In genomic region chr17:42248351-42249179, GRCh38 we compare ENCODE assay signal across 8 cellular contexts. TPM values are rescaled to one million over a fixed set of nuclear protein-coding genes. Genes with fewer than 3 reads are reported as not detected.
DNase-seq lines count a peak whose midpoint lies in the region; ATAC-seq and TF ChIP-seq lines count a peak whose summit lies in the region.

No MANE protein-coding gene starts in this region.

- H3F3A ChIP-seq in SU-DHL-6 (ENCODE audit: insufficient read depth) = no peaks in the 10 kb centered on the region

- intact Hi-C loops in left ventricle myocardium superior (cut with micrococcal nuclease) (no loop called here), sigmoid colon (cut with DNase I) (no loop called here)

- H3K4me3 ChIP-seq in AG09309 (ENCODE audit: control insufficient read depth, low read depth, low read length) (no peak overlapping the region), HL-60 (replicated peaks; ENCODE audit: insufficient read depth, low read length) (peak overlapping the region; percentile 28), SU-DHL-6 (ENCODE audit: insufficient read depth, low read length, poor library complexity, severe bottlenecking) (peak overlapping the region; percentile 26), adipocyte (ENCODE audit: low read length) (peak overlapping the region; percentile 72), sigmoid colon (peak overlapping the region in 3 of 4 donors; percentile 23 to 37 (median 28))

- H3K27me3 ChIP-seq in HL-60 (ENCODE audit: insufficient read depth, poor library complexity, severe bottlenecking) (no peaks in the 10 kb centered on the region), SU-DHL-6 (ENCODE audit: low read length) (no peaks in the 10 kb centered on the region), adipocyte (replicated peaks; ENCODE audit: control insufficient read depth, insufficient read depth, low read length) (no peaks in the 10 kb centered on the region), sigmoid colon (no peaks in the 10 kb centered on the region)

- ATAC-seq in GM19035 (IDR thresholded peaks at IDR 0.05; ENCODE audit: unreplicated experiment) = peak; percentile 76
- ATAC-seq in left ventricle myocardium superior = peak; percentile 96

- H3K9ac ChIP-seq in SU-DHL-6 (ENCODE audit: low read length) (peak overlapping the region; percentile 30), adipocyte (ENCODE audit: low read length) (peak overlapping the region; percentile 69)

- TF ChIP-seq POLR2A in sigmoid colon (IDR thresholded peaks at IDR 0.05) = no peak

- H3K79me2 ChIP-seq in SU-DHL-6 (ENCODE audit: insufficient read depth, low read length) = no peaks in the 10 kb centered on the region

- peak overlapping the region; percentile 4 for H2AFZ ChIP-seq in SU-DHL-6 (ENCODE audit: low read depth, low read length, severe bottlenecking)

- WGBS in sigmoid colon, 2 donors = 28 to 78% methylated on average over 13 of the region's 13 CpGs

- peak in 2 of 4 donors; percentile 56 to 66 for TF ChIP-seq EP300 in sigmoid colon (IDR thresholded peaks at IDR 0.05)

- H3K9me3 ChIP-seq in SU-DHL-6 (ENCODE audit: insufficient read depth, low read length) (no peaks in the 10 kb centered on the region), adipocyte (ENCODE audit: control insufficient read depth, low read length) (peaks cover 3% of the 10 kb centered on the region), sigmoid colon (no peaks in the 10 kb centered on the region)

- DNase-seq in AG09309 (ENCODE audit: low read depth) (peak; percentile 67), HL-60 (ENCODE audit: low read depth in 1 of 2, low spot score in 1 of 2) (peak; percentile 79 to 96), adipocyte (ENCODE audit: low read depth) (peak; percentile 88), left ventricle myocardium superior (peak; percentile 52), sigmoid colon (peak; percentile 95), NCI-H1105 treated with DMSO at 0.1 percent for 48 hours (lab: John Stamatoyannopoulos, UW) (no peak)

- no peaks in the 10 kb centered on the region for H4K20me1 ChIP-seq in SU-DHL-6 (ENCODE audit: low read depth, low read length)

- H3K36me3 ChIP-seq in SU-DHL-6 (ENCODE audit: low read length) (no peaks in the 10 kb centered on the region), adipocyte (ENCODE audit: control insufficient read depth, insufficient read depth, low read length, severe bottlenecking) (no peaks in the 10 kb centered on the region), sigmoid colon (no peaks in the 10 kb centered on the region)

- no peak for TF ChIP-seq CTCF in AG09309 (IDR thresholded peaks at IDR 0.05; ENCODE audit: control insufficient read depth, insufficient read depth, low read depth, low read length, missing control alignments)
- TF ChIP-seq CTCF in HL-60 (IDR thresholded peaks at IDR 0.05; ENCODE audit: insufficient read depth, low read length) = no peak
- TF ChIP-seq CTCF in SU-DHL-6 (IDR thresholded peaks at IDR 0.05; ENCODE audit: insufficient read depth, low read length, poor library complexity, severe bottlenecking) = no peak
- no peak for TF ChIP-seq CTCF in sigmoid colon (IDR thresholded peaks at IDR 0.05)

- peak overlapping the region; percentile 49 for H3K4me2 ChIP-seq in SU-DHL-6 (ENCODE audit: low read depth, low read length, poor library complexity, severe bottlenecking)

- peaks cover 42% of the 10 kb centered on the region for H3K4me1 ChIP-seq in adipocyte (ENCODE audit: control insufficient read depth, insufficient read depth, low read length)
- peaks cover 0 to 67% (median 53%) of the 10 kb centered on the region in 4 donors for H3K4me1 ChIP-seq in sigmoid colon

- no peaks in the 10 kb centered on the region for H3K9me2 ChIP-seq in SU-DHL-6 (replicated peaks; ENCODE audit: insufficient read depth, low read length)

- H3K27ac ChIP-seq in HL-60 (replicated peaks) = peak overlapping the region; percentile 71
- peak overlapping the region; percentile 40 for H3K27ac ChIP-seq in SU-DHL-6 (ENCODE audit: low read depth, low read length)
- H3K27ac ChIP-seq in sigmoid colon = peak overlapping the region; percentile 80 to 90 (median 85)

RNA-seq across cellular contexts. Expression of gene STAT5B, which starts 27.6 kb away (rescaled TPM):
- total RNA-seq in left ventricle myocardium superior (33.4 TPM), sigmoid colon (100 to 1,000 TPM in 1 of 4 donors, 10 to 100 TPM in 3; 93.5 to 117 (median 98.4) TPM)
- polyA plus RNA-seq in sigmoid colon = 10 to 100 TPM; 11.3 to 37.5 (median 13.2) TPM

RNA-seq across cellular contexts. Expression of gene STAT5A, which starts 39.7 kb away (rescaled TPM):
- total RNA-seq in left ventricle myocardium superior (13.8 TPM), sigmoid colon (10 to 100 TPM; 57.2 to 91.0 (median 80.8) TPM)
- polyA plus RNA-seq in sigmoid colon = 10 to 100 TPM in 2 of 3 donors, 1 to 10 TPM in 1; 7.4 to 39.2 (median 13.2) TPM

RNA-seq across cellular contexts. Expression of gene GHDC, which starts 54.3 kb away (rescaled TPM):
- total RNA-seq in left ventricle myocardium superior (7.0 TPM), sigmoid colon (10 to 100 TPM; 32.1 to 76.0 (median 42.4) TPM)
- polyA plus RNA-seq in sigmoid colon = 10 to 100 TPM in 1 of 3 donors, 1 to 10 TPM in 2; 5.8 to 25.8 (median 7.2) TPM
